16 cellular contexts compared by ENCODE assay signal in genomic region chr9:84254972-84255371, GRCh38.
DNase-seq lines count a peak whose midpoint lies in the region; ATAC-seq, FAIRE-seq and TF ChIP-seq lines count a peak whose summit lies in the region.
"Had no signal": no experiment of that assay in that cellular context is flagged by ENCODE, and none has a peak within 500 bp of the region (broad histone marks: within the 10 kb centered on the region; RNA-seq: fewer than 3 reads in every experiment).

No MANE protein-coding gene starts in this region.

- H3K4me3 ChIP-seq in pancreas (no peak overlapping the region), endodermal cell (ENCODE audit: low read length) (no peak overlapping the region)
- H3K4me3 ChIP-seq: sigmoid colon had no signal

- peaks cover 66% of the 10 kb centered on the region for H3K4me1 Mint-ChIP-seq in endodermal cell

- ATAC-seq in left cardiac atrium (peak in 1 of 2 donors; percentile 31), pancreas (peak in 3 of 4 donors; percentile 60 to 75 (median 74)), GM19455 (IDR thresholded peaks at IDR 0.05; ENCODE audit: unreplicated experiment) (no peak), HG02763 (IDR thresholded peaks at IDR 0.05; ENCODE audit: unreplicated experiment) (no peak)
- ATAC-seq: activated T-cell treated with anti-CD3 and anti-CD28 coated beads, Interleukin-2, amount 50 U/mL, for 4 hours had no signal

- no peak overlapping the region for H3K9ac ChIP-seq in endodermal cell (ENCODE audit: extremely low read depth, low read length, poor library complexity, severe bottlenecking)

- TF ChIP-seq CTCF in pancreas (IDR thresholded peaks at IDR 0.05): no peak
- no peak for TF ChIP-seq CTCF in endodermal cell (conservative IDR thresholded peaks at IDR 0.05)

- intact Hi-C loops in left cardiac atrium (cut with DNase I): no loop called here
- intact Hi-C loops in pancreas (cut with DNase I): loop anchor here in 2 of 3 donors (5.0 to 10.0 kb wide), 2 partner anchors 318 to 320 kb away; no protein-coding TSS in a partner anchor

- peak overlapping the region in 1 of 4 donors; percentile 21 for H3K27ac ChIP-seq in pancreas
- no peak overlapping the region for H3K27ac ChIP-seq in endodermal cell (ENCODE audit: low read depth, low read length)
- H3K27ac ChIP-seq: sigmoid colon had no signal

- FAIRE-seq in pancreas (lab: Jason Lieb, UNC): no peak
- FAIRE-seq: RCC 7860 had no signal

- no peak overlapping the region for H3K27ac Mint-ChIP-seq in endodermal cell
- H3K27ac Mint-ChIP-seq: HFFc6 had no signal

- H3K27me3 ChIP-seq in pancreas (no peaks in the 10 kb centered on the region), endodermal cell (ENCODE audit: control insufficient read depth, insufficient read depth, low read length, poor library complexity, severe bottlenecking) (no peaks in the 10 kb centered on the region)
- H3K27me3 ChIP-seq: sigmoid colon had no signal

- no peaks in the 10 kb centered on the region for H3K4me1 ChIP-seq in pancreas
- peaks cover 28% of the 10 kb centered on the region for H3K4me1 ChIP-seq in endodermal cell (ENCODE audit: control insufficient read depth, insufficient read depth, low read length)
- H3K4me1 ChIP-seq: sigmoid colon had no signal

- H3K36me3 ChIP-seq in pancreas: no peaks in the 10 kb centered on the region
- no peaks in the 10 kb centered on the region for H3K36me3 ChIP-seq in endodermal cell (ENCODE audit: control insufficient read depth, insufficient read depth, low read length)
- H3K36me3 ChIP-seq: sigmoid colon had no signal

- H3K4me3 Mint-ChIP-seq in endodermal cell: no peak overlapping the region
- H3K4me3 Mint-ChIP-seq: activated T-cell treated with anti-CD3 and anti-CD28 coated beads, Interleukin-2, amount 50 U/mL, for 4 hours; HFFc6 had no signal

- no peaks in the 10 kb centered on the region for H3K27me3 Mint-ChIP-seq in endodermal cell (ENCODE audit: insufficient read depth)

- peak; percentile 60 for DNase-seq in ELF-1 (ENCODE audit: low read depth, low spot score)
- peak; percentile 71 for DNase-seq in NCI-H510A treated with DMSO at 0.1 percent for 48 hours (lab: John Stamatoyannopoulos, UW)
- DNase-seq in left cardiac atrium: peak; percentile 25
- peak in 4 of 6 donors; percentile 25 to 40 (median 32) for DNase-seq in pancreas
- no peak for DNase-seq in endodermal cell
- DNase-seq in NCI-H1436 treated with DMSO at 0.1 percent for 48 hours (lab: John Stamatoyannopoulos, UW): no peak
- DNase-seq: activated CD4-positive, alpha-beta T cell treated with anti-CD3 and anti-CD28 coated beads, Interleukin-2, amount 50 U/mL, for 48 hours; activated naive CD4-positive, alpha-beta T cell treated with anti-CD3 and anti-CD28 coated beads, Interleukin-2, amount 50 U/mL, for 16 hours; activated T-cell treated with anti-CD3 and anti-CD28 coated beads, Interleukin-2, amount 50 U/mL, for 4 hours; HFFc6; NCI-H187; NCI-H524 treated with DMSO at 0.1 percent for 48 hours; sigmoid colon had no signal

- no peaks in the 10 kb centered on the region for H3K9me3 Mint-ChIP-seq in endodermal cell
- H3K9me3 Mint-ChIP-seq: activated T-cell treated with anti-CD3 and anti-CD28 coated beads, Interleukin-2, amount 50 U/mL, for 4 hours; HFFc6 had no signal

- no peaks in the 10 kb centered on the region for H3K36me3 Mint-ChIP-seq in endodermal cell (ENCODE audit: low read depth)

- WGBS in pancreas, 2 donors: 37 to 44% methylated on average over 6 of the region's 6 CpGs
- WGBS in endodermal cell (ENCODE audit: insufficient coverage in 1 of 2, insufficient read length in 1 of 2), 2 experiments: 90 to 96% methylated on average over 6 of the region's 6 CpGs

- H3K9me3 ChIP-seq in pancreas (no peaks in the 10 kb centered on the region), endodermal cell (ENCODE audit: control insufficient read depth, low read length) (no peaks in the 10 kb centered on the region)
- H3K9me3 ChIP-seq: sigmoid colon had no signal

Comparison
In these comparisons a context has a peak if more than half of its experiments do, and no peak if none do; other contexts are left out.
1. DNase-seq: peak in ELF-1 (single experiment), NCI-H510A treated with DMSO at 0.1 percent for 48 hours (single experiment), left cardiac atrium (single experiment) and pancreas (4 of 6); none in endodermal cell (single experiment) and NCI-H1436 treated with DMSO at 0.1 percent for 48 hours (single experiment).
2. ATAC-seq: peak in pancreas (3 of 4); none in GM19455 (single experiment) and HG02763 (single experiment).
3. intact Hi-C loops: an anchor here in pancreas (5.0 to 10.0 kb wide); none called in left cardiac atrium.